In the genomic region with DNA sequence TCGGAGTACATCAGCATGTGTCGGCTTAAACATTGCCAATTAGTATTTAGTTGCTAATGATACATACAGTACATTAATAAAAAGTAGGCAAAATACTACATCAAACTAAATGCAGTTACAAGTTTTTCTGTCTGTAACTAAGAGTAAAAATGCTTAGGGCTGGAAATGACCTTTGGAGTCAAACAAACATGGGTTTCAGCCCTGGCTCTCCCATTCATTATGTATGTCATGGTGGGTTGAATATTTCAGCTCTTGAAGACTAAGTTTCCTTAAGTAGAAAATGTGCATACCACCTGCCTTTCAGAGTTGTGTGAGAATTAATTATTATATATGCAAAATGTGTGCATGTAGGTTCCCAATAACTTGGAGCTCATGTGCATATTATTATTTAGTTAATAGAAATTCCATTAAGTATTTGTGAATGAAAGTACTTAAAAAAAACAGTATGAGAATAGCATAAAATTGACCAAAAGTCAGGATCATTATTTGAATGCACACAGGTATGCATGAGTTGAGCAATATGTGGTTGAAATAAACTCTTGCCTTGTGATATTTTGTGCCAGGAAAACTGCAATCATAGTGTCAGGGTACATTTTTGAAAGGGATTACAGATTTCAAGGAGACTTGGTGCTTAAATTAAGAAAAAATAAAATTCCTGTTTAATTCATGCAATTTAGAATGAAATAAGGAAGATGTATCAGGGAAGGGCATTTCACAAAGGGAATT, we compare ENCODE assay signal across 20 cellular contexts.
"Had no signal": no experiment of that assay in that cellular context is flagged by ENCODE, and none has a peak within 500 bp of the region (broad histone marks: within the 10 kb centered on the region; RNA-seq: fewer than 3 reads in every experiment).

No MANE protein-coding gene starts in this region.

- H3K36me3 ChIP-seq: esophagus squamous epithelium, neutrophil, pancreas, right atrium auricular region, sigmoid colon, transverse colon, upper lobe of right lung, uterus had no signal

- H3K27me3 ChIP-seq: esophagus squamous epithelium, neutrophil, right atrium auricular region, sigmoid colon, transverse colon, upper lobe of right lung, uterus had no signal

- ATAC-seq: effector memory CD8-positive, alpha-beta T cell; left ventricle myocardium superior; natural killer cell treated with Interleukin-12 subunit alpha and Interleukin-12 subunit beta and Interleukin-15 and Interleukin-18, amount 100 ng/mL, for 72 hours; pancreas; stimulated activated memory B cell treated with anti-CD40 and anti-IgM and Interleukin-4, amounts not matched to agents 10 μg/mL and 1 μg/mL and 100 μg/mL, for 72 hours; stimulated activated naive CD8-positive, alpha-beta T cell treated with anti-CD3 and anti-CD28 coated beads, Interleukin-15, Interleukin-2, amounts not matched to agents 100 U/mL and 50 U/mL, for 24 hours; upper lobe of right lung had no signal

- H3K4me3 ChIP-seq: esophagus squamous epithelium, lung, pancreas, right atrium auricular region, sigmoid colon, transverse colon, upper lobe of right lung, uterus had no signal

- DNase-seq: cortex of kidney; effector memory CD8-positive, alpha-beta T cell; erythroblast; esophagus squamous epithelium; head of caudate nucleus; kidney; left ventricle myocardium superior; naive B cell; pancreas; sigmoid colon; stimulated activated CD4-positive, alpha-beta T cell treated with anti-CD3 and anti-CD28 coated beads, Interleukin-4, amount 100 ng/mL, for 4 hours; stimulated activated naive CD8-positive, alpha-beta T cell treated with anti-CD3 and anti-CD28 coated beads, Interleukin-15, Interleukin-2, amounts not matched to agents 100 U/mL and 50 U/mL, for 24 hours; transverse colon; upper lobe of right lung; uterus had no signal

- H3K27ac ChIP-seq: esophagus squamous epithelium, neutrophil, pancreas, right atrium auricular region, sigmoid colon, transverse colon, upper lobe of right lung, uterus had no signal

- H3K9me3 ChIP-seq: esophagus squamous epithelium, neutrophil, pancreas, right atrium auricular region, sigmoid colon, transverse colon, upper lobe of right lung, uterus had no signal

- H3K4me1 ChIP-seq: esophagus squamous epithelium, pancreas, right atrium auricular region, sigmoid colon, transverse colon, upper lobe of right lung, uterus had no signal
